21 cellular contexts compared by ENCODE assay signal in the genomic region with DNA sequence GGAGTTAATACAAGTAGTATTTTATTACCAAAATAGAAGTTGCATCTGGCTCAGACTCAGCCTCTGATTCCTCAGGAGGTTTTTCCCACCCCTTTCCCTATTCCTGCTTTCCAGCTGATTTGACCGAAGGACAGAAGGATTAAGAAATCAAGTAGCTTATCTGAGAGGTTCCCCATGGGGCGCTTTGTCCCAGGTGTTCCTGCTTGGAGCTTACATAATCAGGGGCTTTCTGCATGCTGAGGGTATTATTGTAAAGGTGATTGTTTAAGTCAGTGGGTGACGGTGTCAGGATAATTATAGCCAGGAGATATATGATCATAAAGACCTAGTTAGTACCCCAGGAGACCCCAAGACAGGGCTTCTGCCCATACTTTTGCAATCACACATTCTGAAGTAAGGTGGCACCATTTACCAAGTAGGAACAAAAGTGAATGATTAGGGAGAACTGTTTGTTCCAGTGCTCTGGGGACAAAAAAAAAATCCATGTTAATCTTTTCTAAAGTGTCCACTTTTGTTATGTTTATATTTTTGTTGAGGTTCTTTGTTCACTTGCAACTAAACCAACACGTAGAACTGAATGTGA.
A peak's percentile ranks its signal among the peaks of the same experiment; 100 is the strongest.
DNase-seq lines count a peak whose midpoint lies in the region; ATAC-seq and TF ChIP-seq lines count a peak whose summit lies in the region.
"Had no signal": no experiment of that assay in that cellular context is flagged by ENCODE, and none has a peak within 500 bp of the region (broad histone marks: within the 10 kb centered on the region; RNA-seq: fewer than 3 reads in every experiment).

No MANE protein-coding gene starts in this region.

- no peaks in the 10 kb centered on the region for H3K36me3 ChIP-seq in iPS-18a (ENCODE audit: control insufficient read depth, low read depth, low read length)
- no peaks in the 10 kb centered on the region for H3K36me3 ChIP-seq in CD8-positive, alpha-beta T cell (ENCODE audit: insufficient read depth, low read length)
- H3K36me3 ChIP-seq: lower lobe of right lung, prostate gland had no signal

- H3K36me3 Mint-ChIP-seq in CD8-positive, alpha-beta T cell, result no peaks in the 10 kb centered on the region
- H3K36me3 Mint-ChIP-seq: activated CD8-positive, alpha-beta memory T cell treated with anti-CD3 and anti-CD28 coated beads, Interleukin-2, amount 10 ng/mL, durations not matched to agents 7 days and 5 days had no signal

- peaks cover 58% of the 10 kb centered on the region for H3K27me3 ChIP-seq in iPS-18a (ENCODE audit: control insufficient read depth, insufficient read depth, low read length)
- H3K27me3 ChIP-seq in CD8-positive, alpha-beta T cell (ENCODE audit: insufficient read depth, low read length), result no peaks in the 10 kb centered on the region

- ATAC-seq in CD8-positive, alpha-beta T cell, result no peak
- ATAC-seq in GM18873 (IDR thresholded peaks at IDR 0.05; ENCODE audit: low FRiP score, unreplicated experiment), result no peak
- ATAC-seq: activated CD8-positive, alpha-beta memory T cell treated with anti-CD3 and anti-CD28 coated beads, Interleukin-2, amount 10 ng/mL, durations not matched to agents 7 days and 5 days; activated T-helper 17 cell treated with anti-CD3 and anti-CD28 coated beads, Interleukin-2, amount 50 U/mL, for 72 hours had no signal

- H3K4me3 Mint-ChIP-seq in CD8-positive, alpha-beta T cell, result no peak overlapping the region
- H3K4me3 Mint-ChIP-seq: activated CD8-positive, alpha-beta memory T cell treated with anti-CD3 and anti-CD28 coated beads, Interleukin-2, amount 10 ng/mL, durations not matched to agents 7 days and 5 days; activated T-helper 17 cell treated with anti-CD3 and anti-CD28 coated beads, Interleukin-2, amount 50 U/mL, for 72 hours; CD4-positive, alpha-beta T cell; HFFc6 had no signal

- POLR2A ChIA-PET in CD8-positive, alpha-beta T cell (lab: Charles Lee), result no interaction called here

- CTCF ChIA-PET in CD8-positive, alpha-beta T cell (lab: Charles Lee), result no interaction called here

- no peaks in the 10 kb centered on the region for H3K9me3 ChIP-seq in iPS-18a (ENCODE audit: control insufficient read depth, low read depth, low read length)
- H3K9me3 ChIP-seq in CD8-positive, alpha-beta T cell (ENCODE audit: low read length), result no peaks in the 10 kb centered on the region
- H3K9me3 ChIP-seq: lower lobe of right lung, prostate gland had no signal

- no peaks in the 10 kb centered on the region for H3K27me3 Mint-ChIP-seq in CD8-positive, alpha-beta T cell (ENCODE audit: low read depth)
- H3K27me3 Mint-ChIP-seq: activated CD8-positive, alpha-beta memory T cell treated with anti-CD3 and anti-CD28 coated beads, Interleukin-2, amount 10 ng/mL, durations not matched to agents 7 days and 5 days; activated T-helper 17 cell treated with anti-CD3 and anti-CD28 coated beads, Interleukin-2, amount 50 U/mL, for 72 hours had no signal

- H3K27ac ChIP-seq in C4-2B, result no peak overlapping the region
- H3K27ac ChIP-seq in iPS-18a (ENCODE audit: low read length), result no peak overlapping the region
- H3K27ac ChIP-seq in CD8-positive, alpha-beta T cell (ENCODE audit: low read depth, low read length), result no peak overlapping the region
- H3K27ac ChIP-seq: KMS-11, lower lobe of right lung had no signal

- H3K4me3 ChIP-seq in LNCaP clone FGC (ENCODE audit: low read depth, low read length), result no peak overlapping the region
- H3K4me3 ChIP-seq in iPS-18a (ENCODE audit: low read length), result peak overlapping the region; percentile 28
- no peak overlapping the region for H3K4me3 ChIP-seq in CD8-positive, alpha-beta T cell (ENCODE audit: low read depth, low read length)
- H3K4me3 ChIP-seq: lower lobe of right lung, prostate gland had no signal

- intact Hi-C loops in CD8-positive, alpha-beta T cell (cut with DNase I, micrococcal nuclease), result no loop called here

- no peak overlapping the region for H3K9ac ChIP-seq in iPS-18a (ENCODE audit: low read length)
- H3K9ac ChIP-seq: KMS-11 had no signal

- TF ChIP-seq CTCF in C4-2B (conservative IDR thresholded peaks at IDR 0.05) (peak; percentile 16), LNCaP clone FGC (IDR thresholded peaks at IDR 0.05; ENCODE audit: control insufficient read depth, extremely low read depth, insufficient read depth) (peak; percentile 11; the same call in 1 of the 2 replicates)
- no peak for TF ChIP-seq CTCF in CD8-positive, alpha-beta T cell (IDR thresholded peaks at IDR 0.05)

- H3K4me1 ChIP-seq in iPS-18a (ENCODE audit: control insufficient read depth, low read depth, low read length), result peaks cover 32% of the 10 kb centered on the region
- H3K4me1 ChIP-seq in CD8-positive, alpha-beta T cell (ENCODE audit: insufficient read depth, low read length), result no peaks in the 10 kb centered on the region

- no peaks in the 10 kb centered on the region for H3K4me1 Mint-ChIP-seq in CD8-positive, alpha-beta T cell (ENCODE audit: low read depth)
- H3K4me1 Mint-ChIP-seq: activated CD8-positive, alpha-beta memory T cell treated with anti-CD3 and anti-CD28 coated beads, Interleukin-2, amount 10 ng/mL, durations not matched to agents 7 days and 5 days; activated T-helper 17 cell treated with anti-CD3 and anti-CD28 coated beads, Interleukin-2, amount 50 U/mL, for 72 hours had no signal

- in situ Hi-C loops in SK-MEL-5 (cut with HindIII; ENCODE audit: low pct_unique_long_range_greater_than_20kb, low sequenced_read_pairs), result no loop called here

- peaks cover 4% of the 10 kb centered on the region for H3K9me3 Mint-ChIP-seq in CD8-positive, alpha-beta T cell
- H3K9me3 Mint-ChIP-seq: activated T-helper 17 cell treated with anti-CD3 and anti-CD28 coated beads, Interleukin-2, amount 50 U/mL, for 72 hours; CD4-positive, alpha-beta T cell; HFFc6 had no signal

- DNase-seq in LNCaP clone FGC (ENCODE audit: low read depth) (no peak), SK-MEL-5 (ENCODE audit: low read depth, low spot score) (peak; percentile 3), NCI-H2196 treated with DMSO at 0.1 percent for 48 hours (lab: John Stamatoyannopoulos, UW; ENCODE audit: unreplicated experiment) (no peak), glomerular visceral epithelial cell (ENCODE audit: extremely low spot score) (no peak)
- DNase-seq in CD8-positive, alpha-beta T cell, result no peak
- DNase-seq: activated CD4-positive, CD25-positive, alpha-beta regulatory T cell treated with anti-CD3 and anti-CD28 coated beads, Interleukin-2, amount 50 U/mL, for 72 hours; activated CD8-positive, alpha-beta memory T cell treated with anti-CD3 and anti-CD28 coated beads, Interleukin-2, amount 10 ng/mL, durations not matched to agents 7 days and 5 days; CD4-positive, alpha-beta T cell; HFFc6; lower lobe of right lung; NCI-H1092; SIG-M5; small intestine; stimulated activated CD4-positive, alpha-beta T cell treated with anti-CD3 and anti-CD28 coated beads, Interleukin-4, amount 100 ng/mL, for 1 hour; T-helper 2 cell had no signal

- no peak overlapping the region for H3K27ac Mint-ChIP-seq in CD8-positive, alpha-beta T cell
- H3K27ac Mint-ChIP-seq: activated CD8-positive, alpha-beta memory T cell treated with anti-CD3 and anti-CD28 coated beads, Interleukin-2, amount 10 ng/mL, durations not matched to agents 7 days and 5 days; activated T-helper 17 cell treated with anti-CD3 and anti-CD28 coated beads, Interleukin-2, amount 50 U/mL, for 72 hours; CD4-positive, alpha-beta T cell; HFFc6 had no signal
